In genomic region chr1:153977250-153978240, GRCh38 we compare ENCODE assay signal across 1 cellular context.
TF ChIP-seq lines count a peak whose summit lies in the region.

Gene JTB (minus strand): TSS chr1:153977674. CDS start chr1:153977252, 422 bp downstream.

TF ChIP-seq in HEK293, 187 proteins besides CTCF, POLR2A, EP300 and RAD21 (continued from another document):
- TF ChIP-seq ZBTB11 (tag by site-specific recombination; conservative IDR thresholded peaks at IDR 0.05; ENCODE audit: low read depth): peak; percentile 36
- TF ChIP-seq ZNF391 (tag by site-specific recombination; IDR thresholded peaks at IDR 0.05; ENCODE audit: borderline replicate concordance, low read depth): no peak
- peak; percentile 35; the same call in 1 of the 2 replicates for TF ChIP-seq ZBTB21 (tag by site-specific recombination; IDR thresholded peaks at IDR 0.05)
- peak; percentile 93; the same call in 1 of the 2 replicates for TF ChIP-seq PRDM1 (tag by site-specific recombination; IDR thresholded peaks at IDR 0.05)
- no peak for TF ChIP-seq ZNF558 (tag by site-specific recombination; IDR thresholded peaks at IDR 0.05)
- 0 out of 2 replicates have a peak, but pooled peaks have one; percentile 27 for TF ChIP-seq SP7 (tag by site-specific recombination; IDR thresholded peaks at IDR 0.05)
- no peak for TF ChIP-seq ZNF239 (tag by site-specific recombination; IDR thresholded peaks at IDR 0.05)
- no peak; the same call in 1 of the 2 replicates for TF ChIP-seq ZSCAN18 (tag by site-specific recombination; IDR thresholded peaks at IDR 0.05)
- TF ChIP-seq ZNF394 (tag by site-specific recombination; IDR thresholded peaks at IDR 0.05; ENCODE audit: borderline replicate concordance): peak; percentile 100
- peak; percentile 98 for TF ChIP-seq ZNF76 (tag by site-specific recombination; IDR thresholded peaks at IDR 0.05; ENCODE audit: borderline replicate concordance, low read depth)
- no peak for TF ChIP-seq ZNF274 (IDR thresholded peaks at IDR 0.05; ENCODE audit: low read length)
- no peak for TF ChIP-seq ZNF274 (tag by site-specific recombination; IDR thresholded peaks at IDR 0.05; ENCODE audit: borderline replicate concordance)
- peak; percentile 92 for TF ChIP-seq SCRT2 (tag by site-specific recombination; IDR thresholded peaks at IDR 0.05)
- TF ChIP-seq ZIC2 (tag by site-specific recombination; IDR thresholded peaks at IDR 0.05): peak; percentile 54
- TF ChIP-seq PRDM10 (tag by site-specific recombination; IDR thresholded peaks at IDR 0.05): peak; percentile 22
- TF ChIP-seq ZSCAN4 (tag by site-specific recombination; IDR thresholded peaks at IDR 0.05): no peak
- TF ChIP-seq ZNF362 (tag by site-specific recombination; IDR thresholded peaks at IDR 0.05): no peak
- no peak for TF ChIP-seq KLF1 (tag by site-specific recombination; IDR thresholded peaks at IDR 0.05)
- 0 out of 2 replicates have a peak, but pooled peaks have one; percentile 49 for TF ChIP-seq KLF10 (tag by site-specific recombination; IDR thresholded peaks at IDR 0.05)
- TF ChIP-seq ZNF514 (tag by site-specific recombination; IDR thresholded peaks at IDR 0.05): no peak
- no peak; the same call in 1 of the 2 replicates for TF ChIP-seq PRDM2 (tag by site-specific recombination; IDR thresholded peaks at IDR 0.05; ENCODE audit: borderline replicate concordance)
- no peak for TF ChIP-seq ZNF157 (tag by site-specific recombination; IDR thresholded peaks at IDR 0.05)
- peak; percentile 95 for TF ChIP-seq ZEB2 (tag by site-specific recombination; IDR thresholded peaks at IDR 0.05)
- peak; percentile 56; the same call in 1 of the 2 replicates for TF ChIP-seq EGR2 (tag by site-specific recombination; IDR thresholded peaks at IDR 0.05; ENCODE audit: low read depth)
- TF ChIP-seq ZNF133 (tag by site-specific recombination; IDR thresholded peaks at IDR 0.05): no peak
- peak; percentile 91; the same call in 1 of the 2 replicates for TF ChIP-seq SCRT1 (tag by site-specific recombination; IDR thresholded peaks at IDR 0.05; ENCODE audit: borderline replicate concordance)
TF ChIP-seq in HEK293: peak in this region for 43.
